1 cellular context compared by ENCODE assay signal in the genomic region with DNA sequence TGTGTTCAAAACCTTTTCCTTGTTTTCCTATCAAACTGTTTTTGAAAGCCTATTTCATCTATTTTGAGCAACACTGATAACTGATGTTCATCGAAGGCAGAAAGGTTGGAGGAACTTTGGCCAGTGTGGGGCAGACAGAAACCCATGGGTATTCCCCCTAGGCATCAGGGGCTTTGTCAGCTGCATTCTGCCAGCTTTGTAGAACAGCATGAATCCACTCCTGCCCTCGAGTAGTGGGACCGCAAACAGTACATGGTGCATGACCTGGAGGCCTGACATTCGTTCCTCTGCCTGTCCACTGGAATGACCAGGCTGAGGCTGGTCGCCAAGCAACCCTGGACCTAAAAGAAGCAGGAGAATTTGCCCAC.
TF ChIP-seq lines count a peak whose summit lies in the region.

No MANE protein-coding gene starts in this region.

TF ChIP-seq in SK-N-SH, 30 proteins besides CTCF, POLR2A, EP300 and RAD21 (continued from another document):
- TF ChIP-seq, protein P1, sequence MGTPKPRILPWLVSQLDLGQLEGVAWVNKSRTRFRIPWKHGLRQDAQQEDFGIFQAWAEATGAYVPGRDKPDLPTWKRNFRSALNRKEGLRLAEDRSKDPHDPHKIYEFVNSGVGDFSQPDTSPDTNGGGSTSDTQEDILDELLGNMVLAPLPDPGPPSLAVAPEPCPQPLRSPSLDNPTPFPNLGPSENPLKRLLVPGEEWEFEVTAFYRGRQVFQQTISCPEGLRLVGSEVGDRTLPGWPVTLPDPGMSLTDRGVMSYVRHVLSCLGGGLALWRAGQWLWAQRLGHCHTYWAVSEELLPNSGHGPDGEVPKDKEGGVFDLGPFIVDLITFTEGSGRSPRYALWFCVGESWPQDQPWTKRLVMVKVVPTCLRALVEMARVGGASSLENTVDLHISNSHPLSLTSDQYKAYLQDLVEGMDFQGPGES (IDR thresholded peaks at IDR 0.05; ENCODE audit: low read depth, low read length) = no peak
- TF ChIP-seq PBX3 (IDR thresholded peaks at IDR 0.05) (no peak), FOSL2 (IDR thresholded peaks at IDR 0.05; ENCODE audit: borderline replicate concordance, low read depth) (no peak), GABPA (IDR thresholded peaks at IDR 0.05; ENCODE audit: low read depth) (no peak), YY1 (IDR thresholded peaks at IDR 0.05; ENCODE audit: low read depth) (no peak), NRF1 (IDR thresholded peaks at IDR 0.05; ENCODE audit: low read depth, low read length) (no peak), ZBTB33 (IDR thresholded peaks at IDR 0.05; ENCODE audit: borderline replicate concordance, low read depth) (no peak), SIN3A (IDR thresholded peaks at IDR 0.05; ENCODE audit: borderline replicate concordance, low read depth, low read length) (no peak), EZH2phosphoT487 (IDR thresholded peaks at IDR 0.05; ENCODE audit: borderline replicate concordance, low read depth) (no peak)
- TF ChIP-seq, protein P2, sequence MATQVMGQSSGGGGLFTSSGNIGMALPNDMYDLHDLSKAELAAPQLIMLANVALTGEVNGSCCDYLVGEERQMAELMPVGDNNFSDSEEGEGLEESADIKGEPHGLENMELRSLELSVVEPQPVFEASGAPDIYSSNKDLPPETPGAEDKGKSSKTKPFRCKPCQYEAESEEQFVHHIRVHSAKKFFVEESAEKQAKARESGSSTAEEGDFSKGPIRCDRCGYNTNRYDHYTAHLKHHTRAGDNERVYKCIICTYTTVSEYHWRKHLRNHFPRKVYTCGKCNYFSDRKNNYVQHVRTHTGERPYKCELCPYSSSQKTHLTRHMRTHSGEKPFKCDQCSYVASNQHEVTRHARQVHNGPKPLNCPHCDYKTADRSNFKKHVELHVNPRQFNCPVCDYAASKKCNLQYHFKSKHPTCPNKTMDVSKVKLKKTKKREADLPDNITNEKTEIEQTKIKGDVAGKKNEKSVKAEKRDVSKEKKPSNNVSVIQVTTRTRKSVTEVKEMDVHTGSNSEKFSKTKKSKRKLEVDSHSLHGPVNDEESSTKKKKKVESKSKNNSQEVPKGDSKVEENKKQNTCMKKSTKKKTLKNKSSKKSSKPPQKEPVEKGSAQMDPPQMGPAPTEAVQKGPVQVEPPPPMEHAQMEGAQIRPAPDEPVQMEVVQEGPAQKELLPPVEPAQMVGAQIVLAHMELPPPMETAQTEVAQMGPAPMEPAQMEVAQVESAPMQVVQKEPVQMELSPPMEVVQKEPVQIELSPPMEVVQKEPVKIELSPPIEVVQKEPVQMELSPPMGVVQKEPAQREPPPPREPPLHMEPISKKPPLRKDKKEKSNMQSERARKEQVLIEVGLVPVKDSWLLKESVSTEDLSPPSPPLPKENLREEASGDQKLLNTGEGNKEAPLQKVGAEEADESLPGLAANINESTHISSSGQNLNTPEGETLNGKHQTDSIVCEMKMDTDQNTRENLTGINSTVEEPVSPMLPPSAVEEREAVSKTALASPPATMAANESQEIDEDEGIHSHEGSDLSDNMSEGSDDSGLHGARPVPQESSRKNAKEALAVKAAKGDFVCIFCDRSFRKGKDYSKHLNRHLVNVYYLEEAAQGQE (IDR thresholded peaks at IDR 0.05; ENCODE audit: low read depth, low read length) = no peak
